ENCODE assay signal across 1 cellular context in the genomic region with DNA sequence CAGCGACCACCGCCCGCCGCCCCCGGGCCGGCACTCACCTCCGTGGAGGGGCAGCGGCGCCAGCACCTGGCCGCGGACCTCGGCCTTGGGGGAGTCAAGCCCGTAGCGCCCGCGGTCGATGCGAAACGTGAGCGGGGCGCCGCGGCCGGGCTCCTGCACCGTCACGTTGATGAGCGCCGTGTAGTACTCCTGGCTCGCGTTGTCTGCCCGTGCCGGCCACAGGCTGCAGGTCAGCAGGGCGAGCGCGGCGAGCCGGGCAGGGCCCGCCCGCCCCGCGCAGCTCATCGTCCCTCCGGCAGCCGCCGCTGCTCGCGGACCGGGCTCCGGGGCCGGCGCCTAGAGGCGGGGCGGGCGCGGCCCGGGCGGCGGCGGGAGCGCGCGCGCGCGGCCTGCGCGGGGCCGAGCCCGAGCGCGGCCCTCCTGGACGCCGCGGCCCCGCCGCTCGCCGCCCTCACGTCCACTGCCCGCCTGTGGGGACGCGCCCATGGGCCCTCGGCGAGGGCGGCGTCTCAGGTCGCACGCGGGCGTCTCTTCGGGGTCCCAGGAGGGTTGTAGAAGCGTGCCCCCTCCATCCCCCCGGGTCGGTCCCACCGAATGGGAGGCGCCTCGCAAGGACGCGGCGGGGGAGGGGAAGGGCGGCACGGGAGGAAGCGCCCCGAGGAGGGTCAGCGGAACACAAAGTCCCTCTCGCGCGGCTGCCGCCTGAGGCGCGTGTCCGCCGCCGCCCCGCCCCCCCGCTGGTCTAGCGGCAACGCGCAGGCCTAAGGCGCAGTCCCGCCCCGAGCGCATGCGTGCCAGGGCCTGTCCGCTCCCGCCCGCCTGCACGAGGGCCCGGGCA.
TF ChIP-seq lines count a peak whose summit lies in the region.

A gene with protein sequence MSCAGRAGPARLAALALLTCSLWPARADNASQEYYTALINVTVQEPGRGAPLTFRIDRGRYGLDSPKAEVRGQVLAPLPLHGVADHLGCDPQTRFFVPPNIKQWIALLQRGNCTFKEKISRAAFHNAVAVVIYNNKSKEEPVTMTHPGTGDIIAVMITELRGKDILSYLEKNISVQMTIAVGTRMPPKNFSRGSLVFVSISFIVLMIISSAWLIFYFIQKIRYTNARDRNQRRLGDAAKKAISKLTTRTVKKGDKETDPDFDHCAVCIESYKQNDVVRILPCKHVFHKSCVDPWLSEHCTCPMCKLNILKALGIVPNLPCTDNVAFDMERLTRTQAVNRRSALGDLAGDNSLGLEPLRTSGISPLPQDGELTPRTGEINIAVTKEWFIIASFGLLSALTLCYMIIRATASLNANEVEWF (minus strand): TSS at position 342 of the 838 bp plus-strand sequence. CDS start 57 bp downstream, at position 285.

TF ChIP-seq in GM12878, 131 proteins besides CTCF, POLR2A, EP300 and RAD21 (continued from another document):
- TF ChIP-seq, protein P1, sequence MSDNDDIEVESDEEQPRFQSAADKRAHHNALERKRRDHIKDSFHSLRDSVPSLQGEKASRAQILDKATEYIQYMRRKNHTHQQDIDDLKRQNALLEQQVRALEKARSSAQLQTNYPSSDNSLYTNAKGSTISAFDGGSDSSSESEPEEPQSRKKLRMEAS (IDR thresholded peaks at IDR 0.05; ENCODE audit: low read depth, low read length): peak; percentile 95
- TF ChIP-seq NR2C1 (IDR thresholded peaks at IDR 0.05): no peak
- TF ChIP-seq, protein P2, sequence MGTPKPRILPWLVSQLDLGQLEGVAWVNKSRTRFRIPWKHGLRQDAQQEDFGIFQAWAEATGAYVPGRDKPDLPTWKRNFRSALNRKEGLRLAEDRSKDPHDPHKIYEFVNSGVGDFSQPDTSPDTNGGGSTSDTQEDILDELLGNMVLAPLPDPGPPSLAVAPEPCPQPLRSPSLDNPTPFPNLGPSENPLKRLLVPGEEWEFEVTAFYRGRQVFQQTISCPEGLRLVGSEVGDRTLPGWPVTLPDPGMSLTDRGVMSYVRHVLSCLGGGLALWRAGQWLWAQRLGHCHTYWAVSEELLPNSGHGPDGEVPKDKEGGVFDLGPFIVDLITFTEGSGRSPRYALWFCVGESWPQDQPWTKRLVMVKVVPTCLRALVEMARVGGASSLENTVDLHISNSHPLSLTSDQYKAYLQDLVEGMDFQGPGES (IDR thresholded peaks at IDR 0.05): no peak
- TF ChIP-seq MTA2 (IDR thresholded peaks at IDR 0.05; ENCODE audit: low read depth): no peak
- TF ChIP-seq, protein P3, sequence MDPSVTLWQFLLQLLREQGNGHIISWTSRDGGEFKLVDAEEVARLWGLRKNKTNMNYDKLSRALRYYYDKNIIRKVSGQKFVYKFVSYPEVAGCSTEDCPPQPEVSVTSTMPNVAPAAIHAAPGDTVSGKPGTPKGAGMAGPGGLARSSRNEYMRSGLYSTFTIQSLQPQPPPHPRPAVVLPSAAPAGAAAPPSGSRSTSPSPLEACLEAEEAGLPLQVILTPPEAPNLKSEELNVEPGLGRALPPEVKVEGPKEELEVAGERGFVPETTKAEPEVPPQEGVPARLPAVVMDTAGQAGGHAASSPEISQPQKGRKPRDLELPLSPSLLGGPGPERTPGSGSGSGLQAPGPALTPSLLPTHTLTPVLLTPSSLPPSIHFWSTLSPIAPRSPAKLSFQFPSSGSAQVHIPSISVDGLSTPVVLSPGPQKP (IDR thresholded peaks at IDR 0.05; ENCODE audit: low read depth, low read length): no peak
- TF ChIP-seq, protein P4, sequence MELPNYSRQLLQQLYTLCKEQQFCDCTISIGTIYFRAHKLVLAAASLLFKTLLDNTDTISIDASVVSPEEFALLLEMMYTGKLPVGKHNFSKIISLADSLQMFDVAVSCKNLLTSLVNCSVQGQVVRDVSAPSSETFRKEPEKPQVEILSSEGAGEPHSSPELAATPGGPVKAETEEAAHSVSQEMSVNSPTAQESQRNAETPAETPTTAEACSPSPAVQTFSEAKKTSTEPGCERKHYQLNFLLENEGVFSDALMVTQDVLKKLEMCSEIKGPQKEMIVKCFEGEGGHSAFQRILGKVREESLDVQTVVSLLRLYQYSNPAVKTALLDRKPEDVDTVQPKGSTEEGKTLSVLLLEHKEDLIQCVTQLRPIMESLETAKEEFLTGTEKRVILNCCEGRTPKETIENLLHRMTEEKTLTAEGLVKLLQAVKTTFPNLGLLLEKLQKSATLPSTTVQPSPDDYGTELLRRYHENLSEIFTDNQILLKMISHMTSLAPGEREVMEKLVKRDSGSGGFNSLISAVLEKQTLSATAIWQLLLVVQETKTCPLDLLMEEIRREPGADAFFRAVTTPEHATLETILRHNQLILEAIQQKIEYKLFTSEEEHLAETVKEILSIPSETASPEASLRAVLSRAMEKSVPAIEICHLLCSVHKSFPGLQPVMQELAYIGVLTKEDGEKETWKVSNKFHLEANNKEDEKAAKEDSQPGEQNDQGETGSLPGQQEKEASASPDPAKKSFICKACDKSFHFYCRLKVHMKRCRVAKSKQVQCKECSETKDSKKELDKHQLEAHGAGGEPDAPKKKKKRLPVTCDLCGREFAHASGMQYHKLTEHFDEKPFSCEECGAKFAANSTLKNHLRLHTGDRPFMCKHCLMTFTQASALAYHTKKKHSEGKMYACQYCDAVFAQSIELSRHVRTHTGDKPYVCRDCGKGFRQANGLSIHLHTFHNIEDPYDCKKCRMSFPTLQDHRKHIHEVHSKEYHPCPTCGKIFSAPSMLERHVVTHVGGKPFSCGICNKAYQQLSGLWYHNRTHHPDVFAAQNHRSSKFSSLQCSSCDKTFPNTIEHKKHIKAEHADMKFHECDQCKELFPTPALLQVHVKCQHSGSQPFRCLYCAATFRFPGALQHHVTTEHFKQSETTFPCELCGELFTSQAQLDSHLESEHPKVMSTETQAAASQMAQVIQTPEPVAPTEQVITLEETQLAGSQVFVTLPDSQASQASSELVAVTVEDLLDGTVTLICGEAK (IDR thresholded peaks at IDR 0.05; ENCODE audit: borderline replicate concordance): no peak
- TF ChIP-seq BACH1 (IDR thresholded peaks at IDR 0.05; ENCODE audit: borderline replicate concordance): no peak
- TF ChIP-seq NRF1 (conservative IDR thresholded peaks at IDR 0.05; ENCODE audit: low read depth, low read length): peak; percentile 53
- TF ChIP-seq BHLHE40 (IDR thresholded peaks at IDR 0.05; ENCODE audit: borderline replicate concordance in 1 of 2, low read depth in 2 of 2, low read length in 1 of 2): peak; percentile 51 to 69; a peak in 3 of 4 replicates
- TF ChIP-seq CHD2 (IDR thresholded peaks at IDR 0.05; ENCODE audit: borderline replicate concordance, low read depth, low read length): peak; percentile 53; the same call in 1 of the 2 replicates
- TF ChIP-seq, protein P5, sequence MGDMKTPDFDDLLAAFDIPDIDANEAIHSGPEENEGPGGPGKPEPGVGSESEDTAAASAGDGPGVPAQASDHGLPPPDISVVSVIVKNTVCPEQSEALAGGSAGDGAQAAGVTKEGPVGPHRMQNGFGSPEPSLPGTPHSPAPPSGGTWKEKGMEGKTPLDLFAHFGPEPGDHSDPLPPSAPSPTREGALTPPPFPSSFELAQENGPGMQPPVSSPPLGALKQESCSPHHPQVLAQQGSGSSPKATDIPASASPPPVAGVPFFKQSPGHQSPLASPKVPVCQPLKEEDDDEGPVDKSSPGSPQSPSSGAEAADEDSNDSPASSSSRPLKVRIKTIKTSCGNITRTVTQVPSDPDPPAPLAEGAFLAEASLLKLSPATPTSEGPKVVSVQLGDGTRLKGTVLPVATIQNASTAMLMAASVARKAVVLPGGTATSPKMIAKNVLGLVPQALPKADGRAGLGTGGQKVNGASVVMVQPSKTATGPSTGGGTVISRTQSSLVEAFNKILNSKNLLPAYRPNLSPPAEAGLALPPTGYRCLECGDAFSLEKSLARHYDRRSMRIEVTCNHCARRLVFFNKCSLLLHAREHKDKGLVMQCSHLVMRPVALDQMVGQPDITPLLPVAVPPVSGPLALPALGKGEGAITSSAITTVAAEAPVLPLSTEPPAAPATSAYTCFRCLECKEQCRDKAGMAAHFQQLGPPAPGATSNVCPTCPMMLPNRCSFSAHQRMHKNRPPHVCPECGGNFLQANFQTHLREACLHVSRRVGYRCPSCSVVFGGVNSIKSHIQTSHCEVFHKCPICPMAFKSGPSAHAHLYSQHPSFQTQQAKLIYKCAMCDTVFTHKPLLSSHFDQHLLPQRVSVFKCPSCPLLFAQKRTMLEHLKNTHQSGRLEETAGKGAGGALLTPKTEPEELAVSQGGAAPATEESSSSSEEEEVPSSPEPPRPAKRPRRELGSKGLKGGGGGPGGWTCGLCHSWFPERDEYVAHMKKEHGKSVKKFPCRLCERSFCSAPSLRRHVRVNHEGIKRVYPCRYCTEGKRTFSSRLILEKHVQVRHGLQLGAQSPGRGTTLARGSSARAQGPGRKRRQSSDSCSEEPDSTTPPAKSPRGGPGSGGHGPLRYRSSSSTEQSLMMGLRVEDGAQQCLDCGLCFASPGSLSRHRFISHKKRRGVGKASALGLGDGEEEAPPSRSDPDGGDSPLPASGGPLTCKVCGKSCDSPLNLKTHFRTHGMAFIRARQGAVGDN (IDR thresholded peaks at IDR 0.05): peak; percentile 67
- TF ChIP-seq, protein P6, sequence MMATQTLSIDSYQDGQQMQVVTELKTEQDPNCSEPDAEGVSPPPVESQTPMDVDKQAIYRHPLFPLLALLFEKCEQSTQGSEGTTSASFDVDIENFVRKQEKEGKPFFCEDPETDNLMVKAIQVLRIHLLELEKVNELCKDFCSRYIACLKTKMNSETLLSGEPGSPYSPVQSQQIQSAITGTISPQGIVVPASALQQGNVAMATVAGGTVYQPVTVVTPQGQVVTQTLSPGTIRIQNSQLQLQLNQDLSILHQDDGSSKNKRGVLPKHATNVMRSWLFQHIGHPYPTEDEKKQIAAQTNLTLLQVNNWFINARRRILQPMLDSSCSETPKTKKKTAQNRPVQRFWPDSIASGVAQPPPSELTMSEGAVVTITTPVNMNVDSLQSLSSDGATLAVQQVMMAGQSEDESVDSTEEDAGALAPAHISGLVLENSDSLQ (IDR thresholded peaks at IDR 0.05): no peak
- peak; percentile 53; the same call in 1 of the 2 replicates for TF ChIP-seq IKZF1 (conservative IDR thresholded peaks at IDR 0.05)
